In the genomic region with DNA sequence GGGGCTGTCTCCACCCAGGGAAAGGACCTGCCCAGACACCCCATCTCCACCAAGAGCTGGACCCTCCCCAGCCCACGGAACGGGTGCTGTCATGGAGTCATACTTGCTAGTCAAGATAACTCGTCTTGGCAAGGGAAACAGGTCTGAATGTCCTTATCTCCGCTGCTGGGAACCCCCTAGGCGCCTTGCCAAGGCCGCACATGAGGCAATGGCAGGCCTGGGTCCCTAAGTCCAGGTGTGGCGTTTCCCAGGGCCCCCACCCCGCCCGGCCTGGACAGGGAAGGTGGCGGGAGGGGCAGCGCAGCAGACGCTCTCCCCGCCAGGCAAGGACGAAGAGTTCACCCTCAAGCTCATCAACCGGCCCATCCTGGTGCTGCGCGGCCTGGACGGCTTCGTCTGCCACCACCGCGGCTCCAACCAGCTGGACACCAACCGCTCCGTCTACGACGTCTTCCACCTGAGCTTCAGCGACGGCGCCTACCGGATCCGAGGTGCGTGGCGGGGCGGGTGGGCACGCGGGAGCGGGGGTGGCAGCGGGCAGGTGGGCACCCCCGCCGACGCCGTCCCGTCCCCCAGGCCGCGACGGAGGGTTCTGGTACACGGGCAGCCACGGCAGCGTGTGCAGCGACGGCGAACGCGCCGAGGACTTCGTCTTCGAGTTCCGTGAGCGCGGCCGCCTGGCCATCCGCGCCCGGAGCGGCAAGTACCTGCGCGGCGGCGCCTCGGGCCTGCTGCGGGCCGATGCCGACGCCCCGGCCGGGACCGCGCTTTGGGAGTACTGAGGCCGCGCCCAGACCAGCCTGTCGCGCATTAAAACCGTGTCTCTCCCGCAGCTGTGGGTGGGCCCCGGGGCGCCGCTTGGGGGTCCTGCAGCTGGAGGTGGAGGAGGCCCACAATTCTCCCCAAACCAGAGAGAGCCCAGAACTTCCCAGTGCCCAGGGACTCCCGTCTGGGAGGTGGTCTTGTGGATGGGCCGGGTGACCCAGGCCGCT, we compare ENCODE assay signal across 1 cellular context.
TF ChIP-seq lines count a peak whose summit lies in the region.

No MANE protein-coding gene starts in this region.

TF ChIP-seq in SK-N-SH, 30 proteins besides CTCF, POLR2A, EP300 and RAD21 (continued from another document):
- TF ChIP-seq USF2 (IDR thresholded peaks at IDR 0.05; ENCODE audit: borderline replicate concordance, low read depth, low read length) = no peak
- TF ChIP-seq, protein P1, sequence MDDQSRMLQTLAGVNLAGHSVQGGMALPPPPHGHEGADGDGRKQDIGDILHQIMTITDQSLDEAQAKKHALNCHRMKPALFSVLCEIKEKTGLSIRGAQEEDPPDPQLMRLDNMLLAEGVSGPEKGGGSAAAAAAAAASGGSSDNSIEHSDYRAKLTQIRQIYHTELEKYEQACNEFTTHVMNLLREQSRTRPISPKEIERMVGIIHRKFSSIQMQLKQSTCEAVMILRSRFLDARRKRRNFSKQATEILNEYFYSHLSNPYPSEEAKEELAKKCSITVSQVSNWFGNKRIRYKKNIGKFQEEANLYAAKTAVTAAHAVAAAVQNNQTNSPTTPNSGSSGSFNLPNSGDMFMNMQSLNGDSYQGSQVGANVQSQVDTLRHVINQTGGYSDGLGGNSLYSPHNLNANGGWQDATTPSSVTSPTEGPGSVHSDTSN (IDR thresholded peaks at IDR 0.05) = no peak; the same call in 1 of the 2 replicates
- no peak for TF ChIP-seq USF1 (IDR thresholded peaks at IDR 0.05; ENCODE audit: borderline replicate concordance, low read depth)
- no peak for TF ChIP-seq NFIC (IDR thresholded peaks at IDR 0.05; ENCODE audit: borderline replicate concordance)
- no peak for TF ChIP-seq MEF2A (IDR thresholded peaks at IDR 0.05; ENCODE audit: borderline replicate concordance, low read depth)
- TF ChIP-seq SIN3A (IDR thresholded peaks at IDR 0.05; ENCODE audit: borderline replicate concordance, low read depth, low read length) = no peak
- no peak for TF ChIP-seq POLR2AphosphoS5 (IDR thresholded peaks at IDR 0.05; ENCODE audit: low read depth, low read length)
- no peak for TF ChIP-seq RFX5 (IDR thresholded peaks at IDR 0.05; ENCODE audit: low read length)
